1 cellular context compared by ENCODE assay signal in the genomic region with DNA sequence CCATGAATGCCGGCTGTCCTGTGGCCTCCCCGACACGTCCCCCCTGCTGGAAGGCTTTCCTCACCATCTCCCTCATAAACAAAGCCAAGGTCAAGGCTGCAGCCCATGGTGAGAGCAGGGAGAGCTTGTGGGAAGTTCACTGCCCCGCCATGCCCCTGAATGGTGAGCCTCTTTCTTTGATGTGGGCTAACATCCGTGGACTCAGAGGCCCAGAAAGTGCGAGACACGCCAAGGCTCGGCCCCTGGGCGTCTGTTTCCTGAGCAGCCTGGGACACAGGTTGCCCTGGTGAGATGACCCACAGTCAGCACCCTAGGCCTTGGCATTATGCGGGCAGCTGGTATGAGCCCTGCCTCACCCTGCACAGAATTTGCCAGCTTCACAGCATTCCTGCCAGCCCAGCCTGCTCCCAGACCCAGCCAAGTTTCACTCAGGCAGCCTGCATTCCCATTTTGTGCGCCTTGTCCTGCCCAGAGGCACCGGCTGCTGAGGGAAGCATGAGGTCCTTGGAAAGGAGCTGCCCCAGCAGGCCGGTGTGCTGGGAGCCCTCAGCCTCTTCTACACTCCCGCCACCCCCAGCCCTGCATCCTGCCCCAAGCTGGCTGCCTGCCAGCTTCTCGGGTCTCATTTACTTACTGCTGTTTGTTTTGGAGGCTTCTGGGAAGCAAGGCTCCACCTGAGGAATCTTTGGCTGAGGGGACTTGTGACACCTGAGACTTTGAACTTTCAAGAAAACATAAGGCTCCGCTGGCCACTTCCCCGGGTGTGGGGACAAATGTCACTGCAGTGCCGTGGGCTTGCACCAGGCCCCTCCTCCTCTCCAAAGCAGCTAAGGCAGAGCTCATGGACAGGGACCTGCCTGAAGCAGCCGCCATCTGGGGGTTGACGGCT.
TF ChIP-seq lines count a peak whose summit lies in the region.

No MANE protein-coding gene starts in this region.

TF ChIP-seq in HepG2, 621 proteins besides CTCF, POLR2A, EP300 and RAD21 (continued from another document and continues in another):
- TF ChIP-seq, protein P1, sequence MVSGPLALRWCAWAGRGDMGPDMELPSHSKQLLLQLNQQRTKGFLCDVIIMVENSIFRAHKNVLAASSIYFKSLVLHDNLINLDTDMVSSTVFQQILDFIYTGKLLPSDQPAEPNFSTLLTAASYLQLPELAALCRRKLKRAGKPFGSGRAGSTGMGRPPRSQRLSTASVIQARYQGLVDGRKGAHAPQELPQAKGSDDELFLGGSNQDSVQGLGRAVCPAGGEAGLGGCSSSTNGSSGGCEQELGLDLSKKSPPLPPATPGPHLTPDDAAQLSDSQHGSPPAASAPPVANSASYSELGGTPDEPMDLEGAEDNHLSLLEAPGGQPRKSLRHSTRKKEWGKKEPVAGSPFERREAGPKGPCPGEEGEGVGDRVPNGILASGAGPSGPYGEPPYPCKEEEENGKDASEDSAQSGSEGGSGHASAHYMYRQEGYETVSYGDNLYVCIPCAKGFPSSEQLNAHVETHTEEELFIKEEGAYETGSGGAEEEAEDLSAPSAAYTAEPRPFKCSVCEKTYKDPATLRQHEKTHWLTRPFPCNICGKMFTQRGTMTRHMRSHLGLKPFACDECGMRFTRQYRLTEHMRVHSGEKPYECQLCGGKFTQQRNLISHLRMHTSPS (CRISPR knock-in tag; IDR thresholded peaks at IDR 0.05; ENCODE audit: low read depth), result peak; percentile 96
- TF ChIP-seq, protein P2, sequence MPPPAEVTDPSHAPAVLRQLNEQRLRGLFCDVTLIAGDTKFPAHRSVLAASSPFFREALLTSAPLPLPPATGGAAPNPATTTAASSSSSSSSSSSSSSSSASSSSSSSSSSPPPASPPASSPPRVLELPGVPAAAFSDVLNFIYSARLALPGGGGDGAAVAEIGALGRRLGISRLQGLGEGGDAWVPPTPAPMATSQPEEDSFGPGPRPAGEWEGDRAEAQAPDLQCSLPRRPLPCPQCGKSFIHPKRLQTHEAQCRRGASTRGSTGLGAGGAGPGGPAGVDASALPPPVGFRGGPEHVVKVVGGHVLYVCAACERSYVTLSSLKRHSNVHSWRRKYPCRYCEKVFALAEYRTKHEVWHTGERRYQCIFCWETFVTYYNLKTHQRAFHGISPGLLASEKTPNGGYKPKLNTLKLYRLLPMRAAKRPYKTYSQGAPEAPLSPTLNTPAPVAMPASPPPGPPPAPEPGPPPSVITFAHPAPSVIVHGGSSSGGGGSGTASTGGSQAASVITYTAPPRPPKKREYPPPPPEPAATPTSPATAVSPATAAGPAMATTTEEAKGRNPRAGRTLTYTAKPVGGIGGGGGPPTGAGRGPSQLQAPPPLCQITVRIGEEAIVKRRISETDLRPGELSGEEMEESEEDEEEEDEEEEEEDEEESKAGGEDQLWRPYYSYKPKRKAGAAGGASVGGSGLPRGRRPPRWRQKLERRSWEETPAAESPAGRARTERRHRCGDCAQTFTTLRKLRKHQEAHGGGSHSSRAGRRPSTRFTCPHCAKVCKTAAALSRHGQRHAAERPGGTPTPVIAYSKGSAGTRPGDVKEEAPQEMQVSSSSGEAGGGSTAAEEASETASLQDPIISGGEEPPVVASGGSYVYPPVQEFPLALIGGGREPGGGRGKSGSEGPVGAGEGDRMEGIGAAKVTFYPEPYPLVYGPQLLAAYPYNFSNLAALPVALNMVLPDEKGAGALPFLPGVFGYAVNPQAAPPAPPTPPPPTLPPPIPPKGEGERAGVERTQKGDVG (CRISPR knock-in tag; IDR thresholded peaks at IDR 0.05; ENCODE audit: borderline replicate concordance), result peak; percentile 92; the same call in 1 of the 2 replicates
- TF ChIP-seq U2AF1 (optimal IDR thresholded peaks at IDR 0.05; ENCODE audit: low read depth, low read length), result no peak
- TF ChIP-seq ZNF670 (CRISPR knock-in tag; IDR thresholded peaks at IDR 0.05; ENCODE audit: borderline replicate concordance), result peak; percentile 58; the same call in 1 of the 2 replicates
- peak; percentile 20; the same call in 1 of the 2 replicates for TF ChIP-seq RFX3 (CRISPR knock-in tag; IDR thresholded peaks at IDR 0.05)
- no peak for TF ChIP-seq ZNF564 (CRISPR knock-in tag; IDR thresholded peaks at IDR 0.05)
- TF ChIP-seq ZKSCAN1 (IDR thresholded peaks at IDR 0.05; ENCODE audit: low read length), result no peak
- TF ChIP-seq, protein P3, sequence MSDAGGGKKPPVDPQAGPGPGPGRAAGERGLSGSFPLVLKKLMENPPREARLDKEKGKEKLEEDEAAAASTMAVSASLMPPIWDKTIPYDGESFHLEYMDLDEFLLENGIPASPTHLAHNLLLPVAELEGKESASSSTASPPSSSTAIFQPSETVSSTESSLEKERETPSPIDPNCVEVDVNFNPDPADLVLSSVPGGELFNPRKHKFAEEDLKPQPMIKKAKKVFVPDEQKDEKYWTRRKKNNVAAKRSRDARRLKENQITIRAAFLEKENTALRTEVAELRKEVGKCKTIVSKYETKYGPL (CRISPR knock-in tag; IDR thresholded peaks at IDR 0.05), result no peak
- no peak for TF ChIP-seq ASH2L (IDR thresholded peaks at IDR 0.05; ENCODE audit: insufficient read length, low read depth, low read length)
- no peak for TF ChIP-seq ZNF468 (CRISPR knock-in tag; IDR thresholded peaks at IDR 0.05)
- TF ChIP-seq EHMT2 (IDR thresholded peaks at IDR 0.05; ENCODE audit: borderline replicate concordance, low read depth, low read length), result no peak
- TF ChIP-seq MATR3 (CRISPR knock-in tag; IDR thresholded peaks at IDR 0.05), result no peak
- TF ChIP-seq, protein P4, sequence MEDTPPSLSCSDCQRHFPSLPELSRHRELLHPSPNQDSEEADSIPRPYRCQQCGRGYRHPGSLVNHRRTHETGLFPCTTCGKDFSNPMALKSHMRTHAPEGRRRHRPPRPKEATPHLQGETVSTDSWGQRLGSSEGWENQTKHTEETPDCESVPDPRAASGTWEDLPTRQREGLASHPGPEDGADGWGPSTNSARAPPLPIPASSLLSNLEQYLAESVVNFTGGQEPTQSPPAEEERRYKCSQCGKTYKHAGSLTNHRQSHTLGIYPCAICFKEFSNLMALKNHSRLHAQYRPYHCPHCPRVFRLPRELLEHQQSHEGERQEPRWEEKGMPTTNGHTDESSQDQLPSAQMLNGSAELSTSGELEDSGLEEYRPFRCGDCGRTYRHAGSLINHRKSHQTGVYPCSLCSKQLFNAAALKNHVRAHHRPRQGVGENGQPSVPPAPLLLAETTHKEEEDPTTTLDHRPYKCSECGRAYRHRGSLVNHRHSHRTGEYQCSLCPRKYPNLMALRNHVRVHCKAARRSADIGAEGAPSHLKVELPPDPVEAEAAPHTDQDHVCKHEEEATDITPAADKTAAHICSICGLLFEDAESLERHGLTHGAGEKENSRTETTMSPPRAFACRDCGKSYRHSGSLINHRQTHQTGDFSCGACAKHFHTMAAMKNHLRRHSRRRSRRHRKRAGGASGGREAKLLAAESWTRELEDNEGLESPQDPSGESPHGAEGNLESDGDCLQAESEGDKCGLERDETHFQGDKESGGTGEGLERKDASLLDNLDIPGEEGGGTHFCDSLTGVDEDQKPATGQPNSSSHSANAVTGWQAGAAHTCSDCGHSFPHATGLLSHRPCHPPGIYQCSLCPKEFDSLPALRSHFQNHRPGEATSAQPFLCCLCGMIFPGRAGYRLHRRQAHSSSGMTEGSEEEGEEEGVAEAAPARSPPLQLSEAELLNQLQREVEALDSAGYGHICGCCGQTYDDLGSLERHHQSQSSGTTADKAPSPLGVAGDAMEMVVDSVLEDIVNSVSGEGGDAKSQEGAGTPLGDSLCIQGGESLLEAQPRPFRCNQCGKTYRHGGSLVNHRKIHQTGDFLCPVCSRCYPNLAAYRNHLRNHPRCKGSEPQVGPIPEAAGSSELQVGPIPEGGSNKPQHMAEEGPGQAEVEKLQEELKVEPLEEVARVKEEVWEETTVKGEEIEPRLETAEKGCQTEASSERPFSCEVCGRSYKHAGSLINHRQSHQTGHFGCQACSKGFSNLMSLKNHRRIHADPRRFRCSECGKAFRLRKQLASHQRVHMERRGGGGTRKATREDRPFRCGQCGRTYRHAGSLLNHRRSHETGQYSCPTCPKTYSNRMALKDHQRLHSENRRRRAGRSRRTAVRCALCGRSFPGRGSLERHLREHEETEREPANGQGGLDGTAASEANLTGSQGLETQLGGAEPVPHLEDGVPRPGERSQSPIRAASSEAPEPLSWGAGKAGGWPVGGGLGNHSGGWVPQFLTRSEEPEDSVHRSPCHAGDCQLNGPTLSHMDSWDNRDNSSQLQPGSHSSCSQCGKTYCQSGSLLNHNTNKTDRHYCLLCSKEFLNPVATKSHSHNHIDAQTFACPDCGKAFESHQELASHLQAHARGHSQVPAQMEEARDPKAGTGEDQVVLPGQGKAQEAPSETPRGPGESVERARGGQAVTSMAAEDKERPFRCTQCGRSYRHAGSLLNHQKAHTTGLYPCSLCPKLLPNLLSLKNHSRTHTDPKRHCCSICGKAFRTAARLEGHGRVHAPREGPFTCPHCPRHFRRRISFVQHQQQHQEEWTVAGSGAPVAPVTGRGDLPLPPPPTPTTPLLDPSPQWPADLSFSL (CRISPR knock-in tag; IDR thresholded peaks at IDR 0.05), result no peak
- TF ChIP-seq, protein P5, sequence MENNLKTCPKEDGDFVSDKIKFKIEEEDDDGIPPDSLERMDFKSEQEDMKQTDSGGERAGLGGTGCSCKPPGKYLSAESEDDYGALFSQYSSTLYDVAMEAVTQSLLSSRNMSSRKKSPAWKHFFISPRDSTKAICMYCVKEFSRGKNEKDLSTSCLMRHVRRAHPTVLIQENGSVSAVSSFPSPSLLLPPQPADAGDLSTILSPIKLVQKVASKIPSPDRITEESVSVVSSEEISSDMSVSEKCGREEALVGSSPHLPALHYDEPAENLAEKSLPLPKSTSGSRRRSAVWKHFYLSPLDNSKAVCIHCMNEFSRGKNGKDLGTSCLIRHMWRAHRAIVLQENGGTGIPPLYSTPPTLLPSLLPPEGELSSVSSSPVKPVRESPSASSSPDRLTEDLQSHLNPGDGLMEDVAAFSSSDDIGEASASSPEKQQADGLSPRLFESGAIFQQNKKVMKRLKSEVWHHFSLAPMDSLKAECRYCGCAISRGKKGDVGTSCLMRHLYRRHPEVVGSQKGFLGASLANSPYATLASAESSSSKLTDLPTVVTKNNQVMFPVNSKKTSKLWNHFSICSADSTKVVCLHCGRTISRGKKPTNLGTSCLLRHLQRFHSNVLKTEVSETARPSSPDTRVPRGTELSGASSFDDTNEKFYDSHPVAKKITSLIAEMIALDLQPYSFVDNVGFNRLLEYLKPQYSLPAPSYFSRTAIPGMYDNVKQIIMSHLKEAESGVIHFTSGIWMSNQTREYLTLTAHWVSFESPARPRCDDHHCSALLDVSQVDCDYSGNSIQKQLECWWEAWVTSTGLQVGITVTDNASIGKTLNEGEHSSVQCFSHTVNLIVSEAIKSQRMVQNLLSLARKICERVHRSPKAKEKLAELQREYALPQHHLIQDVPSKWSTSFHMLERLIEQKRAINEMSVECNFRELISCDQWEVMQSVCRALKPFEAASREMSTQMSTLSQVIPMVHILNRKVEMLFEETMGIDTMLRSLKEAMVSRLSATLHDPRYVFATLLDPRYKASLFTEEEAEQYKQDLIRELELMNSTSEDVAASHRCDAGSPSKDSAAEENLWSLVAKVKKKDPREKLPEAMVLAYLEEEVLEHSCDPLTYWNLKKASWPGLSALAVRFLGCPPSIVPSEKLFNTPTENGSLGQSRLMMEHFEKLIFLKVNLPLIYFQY (CRISPR knock-in tag; IDR thresholded peaks at IDR 0.05; ENCODE audit: borderline replicate concordance), result peak; percentile 76; the same call in 1 of the 2 replicates
- peak; percentile 65 for TF ChIP-seq NFIC (IDR thresholded peaks at IDR 0.05; ENCODE audit: low read length)
- TF ChIP-seq ADNP (CRISPR knock-in tag; IDR thresholded peaks at IDR 0.05), result no peak
- TF ChIP-seq ZNF788 (CRISPR knock-in tag; IDR thresholded peaks at IDR 0.05; ENCODE audit: borderline replicate concordance), result peak; percentile 98
- peak; percentile 80; the same call in 1 of the 2 replicates for TF ChIP-seq ZNF558 (CRISPR knock-in tag; IDR thresholded peaks at IDR 0.05; ENCODE audit: borderline replicate concordance)
- TF ChIP-seq KAT2B (IDR thresholded peaks at IDR 0.05; ENCODE audit: borderline replicate concordance, low read depth, low read length), result no peak
- 0 out of 2 replicates have a peak, but pooled peaks have one; percentile 34 for TF ChIP-seq ZSCAN30 (CRISPR knock-in tag; IDR thresholded peaks at IDR 0.05)
- no peak for TF ChIP-seq ZNF780A (CRISPR knock-in tag; IDR thresholded peaks at IDR 0.05)
- TF ChIP-seq ATF7 (IDR thresholded peaks at IDR 0.05), result no peak
- TF ChIP-seq ATF7 (CRISPR knock-in tag; IDR thresholded peaks at IDR 0.05), result peak; percentile 57; the same call in 1 of the 2 replicates
- peak; percentile 89 for TF ChIP-seq SMAD3 (CRISPR knock-in tag; IDR thresholded peaks at IDR 0.05)
- peak; percentile 62; the same call in 1 of the 2 replicates for TF ChIP-seq AHR (CRISPR knock-in tag; IDR thresholded peaks at IDR 0.05)
- no peak for TF ChIP-seq ZNF576 (CRISPR knock-in tag; IDR thresholded peaks at IDR 0.05)
- no peak for TF ChIP-seq ZNF709 (CRISPR knock-in tag; IDR thresholded peaks at IDR 0.05)
- peak; percentile 74; the same call in 1 of the 2 replicates for TF ChIP-seq CSRNP1 (CRISPR knock-in tag; IDR thresholded peaks at IDR 0.05)
